Comparison of ENCODE assay signal across 12 cellular contexts in the genomic region with DNA sequence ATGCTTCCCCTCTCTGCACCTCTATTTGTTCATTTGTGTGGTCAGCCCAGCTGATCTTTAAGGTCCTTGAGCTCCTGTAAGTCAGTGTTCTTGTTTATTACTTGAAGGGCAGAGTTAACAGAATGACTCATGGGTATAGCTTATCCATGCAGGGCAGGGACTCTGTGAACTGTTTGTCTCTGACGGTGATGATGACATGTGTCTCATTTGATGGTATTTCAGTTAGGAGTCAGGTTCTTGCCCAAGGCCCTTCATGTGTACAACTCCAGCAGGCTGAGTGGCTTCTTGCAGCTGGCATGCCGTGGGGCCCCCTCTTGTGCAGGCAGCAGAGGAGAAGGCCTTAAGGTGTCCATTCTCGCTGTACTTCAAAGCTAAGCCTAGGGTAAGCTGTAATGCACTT.
A peak's percentile ranks its signal among the peaks of the same experiment; 100 is the strongest.
DNase-seq lines count a peak whose midpoint lies in the region; ATAC-seq, FAIRE-seq and TF ChIP-seq lines count a peak whose summit lies in the region.
"Had no signal": no experiment of that assay in that cellular context is flagged by ENCODE, and none has a peak within 500 bp of the region (broad histone marks: within the 10 kb centered on the region; RNA-seq: fewer than 3 reads in every experiment).

No MANE protein-coding gene starts in this region.

- ATAC-seq in HG03097 (IDR thresholded peaks at IDR 0.05; ENCODE audit: low FRiP score, unreplicated experiment) = no peak

- peak; percentile 19 for DNase-seq in A172 (ENCODE audit: low spot score)
- DNase-seq in HTR-8/SVneo (ENCODE audit: insufficient read length, low spot score) = peak; percentile 82
- peak; percentile 96 for DNase-seq in bronchial epithelial cell (ENCODE audit: low read depth)
- peak; percentile 59 for DNase-seq in keratinocyte (ENCODE audit: low read depth, low spot score)
- no peak for DNase-seq in activated T-cell treated with anti-CD3 and anti-CD28 coated beads, Interleukin-2, amount 50 U/mL, for 1 hour
- DNase-seq in activated effector memory CD4-positive, alpha-beta T cell treated with Interleukin-2 at 50 U/mL for 16 hours = no peak
- DNase-seq in NCI-H1436 (lab: John Stamatoyannopoulos, UW) = no peak
- DNase-seq: activated naive CD8-positive, alpha-beta T cell treated with anti-CD3 and anti-CD28 coated beads, Interleukin-2, amount 10 ng/mL, durations not matched to agents 7 days and 5 days; hippocampal formation had no signal

- no peaks in the 10 kb centered on the region for H3K79me2 ChIP-seq in keratinocyte (ENCODE audit: control insufficient read depth, insufficient read depth, low read length)

- H3K4me3 ChIP-seq in bronchial epithelial cell (ENCODE audit: low read depth, low read length) (no peak overlapping the region), keratinocyte (ENCODE audit: control insufficient read depth in 2 of 3, extremely low read depth in 1 of 3, insufficient read depth in 2 of 3, low read depth in 1 of 3, low read length in 3 of 3) (no peak overlapping the region)

- no peak overlapping the region for H2AFZ ChIP-seq in keratinocyte (ENCODE audit: control insufficient read depth, low read length)

- no peaks in the 10 kb centered on the region for H4K20me1 ChIP-seq in keratinocyte (ENCODE audit: control insufficient read depth, extremely low read depth, insufficient read depth, low read length)

- dilution Hi-C loops in keratinocyte (cut with MboI; ENCODE audit: extremely low pct_ligation_motif_present, low sequenced_read_pairs) = no loop called here

- H3K36me3 ChIP-seq in bronchial epithelial cell (ENCODE audit: control insufficient read depth, insufficient read depth, low read length) (no peaks in the 10 kb centered on the region), keratinocyte (ENCODE audit: control insufficient read depth in 2 of 2, extremely low read depth in 1 of 2, insufficient read depth in 2 of 2, low read length in 2 of 2) (no peaks in the 10 kb centered on the region)

- no peak overlapping the region for H3K27ac ChIP-seq in keratinocyte (ENCODE audit: control insufficient read depth, insufficient read depth, low read length)
- H3K27ac ChIP-seq: neutrophil had no signal

- FAIRE-seq in HTR-8/SVneo (lab: Jason Lieb, UNC) (peak; percentile 51), bronchial epithelial cell (lab: Jason Lieb, UNC) (peak; percentile 94), keratinocyte (lab: Jason Lieb, UNC) (peak; percentile 29)
- FAIRE-seq: GM12892 had no signal

- TF ChIP-seq CTCF in bronchial epithelial cell (IDR thresholded peaks at IDR 0.05; ENCODE audit: insufficient read depth, low read length, severe bottlenecking) (no peak), keratinocyte (optimal IDR thresholded peaks at IDR 0.05 in 1 of 3, IDR thresholded peaks at IDR 0.05 in 1 of 3, conservative IDR thresholded peaks at IDR 0.05 in 1 of 3; ENCODE audit: extremely low read depth in 1 of 3, insufficient read depth in 2 of 3, low read length in 3 of 3) (no peak)

- no peak overlapping the region for H3K4me2 ChIP-seq in keratinocyte (ENCODE audit: control insufficient read depth, extremely low read depth, insufficient read depth, low read depth, low read length)

- H3K9me3 ChIP-seq in keratinocyte (ENCODE audit: control insufficient read depth, low read depth, low read length) = no peaks in the 10 kb centered on the region
- H3K9me3 ChIP-seq: neutrophil had no signal

- H3K27me3 ChIP-seq in bronchial epithelial cell (ENCODE audit: control insufficient read depth, insufficient read depth, low read length) = no peaks in the 10 kb centered on the region
- H3K27me3 ChIP-seq in keratinocyte (ENCODE audit: control insufficient read depth, extremely low read depth, insufficient read depth, low read length) = no peaks in the 10 kb centered on the region
- H3K27me3 ChIP-seq: neutrophil had no signal

- no peak overlapping the region for H3K9ac ChIP-seq in keratinocyte (ENCODE audit: control insufficient read depth, extremely low read depth, insufficient read depth, low read length)

- peaks cover 8% of the 10 kb centered on the region for H3K4me1 ChIP-seq in keratinocyte (ENCODE audit: control insufficient read depth, extremely low read depth, insufficient read depth, low read length)

- no peaks in the 10 kb centered on the region for H3K9me1 ChIP-seq in keratinocyte (ENCODE audit: control insufficient read depth, extremely low read depth, insufficient read depth, low read length)

Comparison
In these comparisons a context has a peak if more than half of its experiments do, and no peak if none do; other contexts are left out.
1. DNase-seq: peak in A172 (single experiment), HTR-8/SVneo (single experiment), bronchial epithelial cell (single experiment) and keratinocyte (single experiment); none in activated T-cell treated with anti-CD3 and anti-CD28 coated beads, Interleukin-2, amount 50 U/mL, for 1 hour (single experiment), activated effector memory CD4-positive, alpha-beta T cell treated with Interleukin-2 at 50 U/mL for 16 hours (single experiment) and NCI-H1436 (single experiment).